Comparison of ENCODE assay signal across 21 cellular contexts in the genomic region with DNA sequence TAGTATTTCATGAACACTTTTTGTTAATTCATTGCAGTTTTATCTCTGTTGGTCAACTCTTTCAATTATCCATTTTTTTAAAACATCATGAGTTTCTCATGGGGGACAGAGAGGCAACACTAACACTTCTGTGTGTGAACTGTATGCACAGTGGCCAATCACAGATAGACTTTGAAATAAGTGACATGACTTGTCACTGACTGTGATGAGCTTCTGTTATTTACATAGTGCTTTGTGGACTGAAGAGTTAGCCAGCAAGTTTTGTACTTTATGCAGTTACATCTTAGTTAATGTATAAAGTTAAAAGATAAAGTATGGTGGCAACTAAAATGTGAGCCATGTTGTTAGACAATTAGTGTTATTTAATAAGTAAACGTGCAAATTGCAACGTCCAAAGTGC. TPM values are rescaled to one million over a fixed set of nuclear protein-coding genes. Genes with fewer than 3 reads are reported as not detected.
A peak's percentile ranks its signal among the peaks of the same experiment; 100 is the strongest.
DNase-seq lines count a peak whose midpoint lies in the region; ATAC-seq and TF ChIP-seq lines count a peak whose summit lies in the region.
"Had no signal": no experiment of that assay in that cellular context is flagged by ENCODE, and none has a peak within 500 bp of the region (broad histone marks: within the 10 kb centered on the region; RNA-seq: fewer than 3 reads in every experiment).

No MANE protein-coding gene starts in this region.

- H3K36me3 ChIP-seq in PC-3 (ENCODE audit: low read depth, low read length) (no peaks in the 10 kb centered on the region), esophagus muscularis mucosa (no peaks in the 10 kb centered on the region)
- H3K36me3 ChIP-seq: MG63 had no signal

- POLR2A ChIA-PET in PC-3 (lab: Charles Lee; ENCODE audit: unreplicated experiment), result interaction anchor here (0.7 kb wide), 1 partner anchor 39 kb away, joined by 3 read pairs; no protein-coding TSS in a partner anchor

- no peak overlapping the region for H3K4me3 ChIP-seq in PC-3 (ENCODE audit: low read length)
- H3K4me3 ChIP-seq in esophagus muscularis mucosa, result no peak overlapping the region
- H3K4me3 ChIP-seq: MG63 had no signal

- no peaks in the 10 kb centered on the region for H3K27me3 ChIP-seq in PC-3 (ENCODE audit: low read length)
- H3K27me3 ChIP-seq in esophagus muscularis mucosa, result no peaks in the 10 kb centered on the region
- H3K27me3 ChIP-seq: BE2C, MG63 had no signal

- CTCF ChIA-PET in PC-3 (lab: Charles Lee), result interaction anchor here (0.7 kb wide), 1 partner anchor 121 kb away, joined by 4 read pairs; no protein-coding TSS in a partner anchor

- DNase-seq in PC-3 (no peak), esophagus muscularis mucosa (ENCODE audit: extremely low spot score) (no peak), osteocyte (ENCODE audit: extremely low spot score, unreplicated experiment) (no peak), cerebellar nuclear complex (lab: John Stamatoyannopoulos, UW) (no peak), NCI-H1417 treated with DMSO at 0.1 percent for 48 hours (lab: John Stamatoyannopoulos, UW) (no peak), MV-4-11 (lab: John Stamatoyannopoulos, UW) (no peak)
- DNase-seq: BE2C, Calu3, DMS79 treated with DMSO at 0.1 percent for 48 hours, GF-D8, KBM-7, MG63, NCI-H1048, NCI-H1417, NCI-H1694 treated with DMSO at 0.1 percent for 48 hours, NCI-H2081, NCI-H2227 treated with DMSO at 0.1 percent for 48 hours, NCI-H526 treated with DMSO at 0.1 percent for 48 hours, RPMI8226, SHP77 had no signal

- ATAC-seq in PC-3 (peak; percentile 59), GM18519 (IDR thresholded peaks at IDR 0.05; ENCODE audit: low FRiP score, unreplicated experiment) (no peak)

- H3F3A ChIP-seq in PC-3 (ENCODE audit: low read length, unreplicated experiment), result no peaks in the 10 kb centered on the region

- intact Hi-C loops in PC-3 (cut with micrococcal nuclease), result no loop called here
- intact Hi-C loops in esophagus muscularis mucosa (cut with DNase I), result no loop called here

- peaks cover 86% of the 10 kb centered on the region for H3K79me2 ChIP-seq in PC-3 (ENCODE audit: low read length)

- H3K27ac Mint-ChIP-seq in osteocyte (ENCODE audit: unreplicated experiment), result peak overlapping the region; percentile 31

- H3K9me2 ChIP-seq in PC-3 (replicated peaks; ENCODE audit: low read length), result no peaks in the 10 kb centered on the region

- H3K4me3 Mint-ChIP-seq in osteocyte (ENCODE audit: unreplicated experiment), result no peak overlapping the region

- H3K4me1 Mint-ChIP-seq in osteocyte (ENCODE audit: unreplicated experiment), result peaks cover 68% of the 10 kb centered on the region

- peaks cover 4% of the 10 kb centered on the region; the same call in 1 of the 2 replicates for H4K20me1 ChIP-seq in PC-3 (ENCODE audit: low read length)

- TF ChIP-seq EP300 in esophagus muscularis mucosa (IDR thresholded peaks at IDR 0.05), result no peak

- H3K4me2 ChIP-seq in PC-3 (ENCODE audit: low read length), result no peak overlapping the region

- TF ChIP-seq CTCF in PC-3 (conservative IDR thresholded peaks at IDR 0.05; ENCODE audit: low read depth, low read length) (no peak), esophagus muscularis mucosa (IDR thresholded peaks at IDR 0.05) (no peak), osteocyte (IDR thresholded peaks at IDR 0.05) (no peak)

- peaks cover 3% of the 10 kb centered on the region for H3K36me3 Mint-ChIP-seq in osteocyte (ENCODE audit: unreplicated experiment)

- H3K9me3 Mint-ChIP-seq in osteocyte (ENCODE audit: unreplicated experiment), result no peaks in the 10 kb centered on the region

- no peak for TF ChIP-seq POLR2A in esophagus muscularis mucosa (IDR thresholded peaks at IDR 0.05; ENCODE audit: low read depth)

- H3K27ac ChIP-seq in PC-3 (ENCODE audit: low read length) (no peak overlapping the region), esophagus muscularis mucosa (replicated peaks in 1 of 4) (peak overlapping the region in 3 of 4 donors; percentile 58 to 63 (median 59))

- no TSS peak for BruUV-seq in PC-3 (replicated peaks; lab: Mats Ljungman, UMichigan)

- H2AFZ ChIP-seq in PC-3 (ENCODE audit: low read length), result no peak overlapping the region

- 47% methylated on average over 2 of the region's 2 CpGs for WGBS in esophagus muscularis mucosa

- no peaks in the 10 kb centered on the region for H3K4me1 ChIP-seq in PC-3 (ENCODE audit: insufficient read depth, low read length)
- H3K4me1 ChIP-seq in esophagus muscularis mucosa, result peaks cover 82 to 100% (median 99%) of the 10 kb centered on the region in 4 donors

- H3K27me3 Mint-ChIP-seq in osteocyte (ENCODE audit: unreplicated experiment), result no peaks in the 10 kb centered on the region

- no peaks in the 10 kb centered on the region for H3K9me3 ChIP-seq in PC-3 (ENCODE audit: low read length)
- no peaks in the 10 kb centered on the region for H3K9me3 ChIP-seq in esophagus muscularis mucosa
- H3K9me3 ChIP-seq: BE2C, MG63 had no signal

- no peak overlapping the region for H3K9ac ChIP-seq in PC-3 (ENCODE audit: low read length)

RNA-seq across cellular contexts. Expression of gene FERMT2, which starts 16.1 kb away (rescaled TPM):
- total RNA-seq in PC-3 (2014; rRNA removed) (29.1 and 38.6 TPM in 2 replicates), esophagus muscularis mucosa (100 to 1,000 TPM; 293 to 397 (median 370) TPM), osteocyte (302 and 304 TPM in 2 replicates)
